ENCODE assay signal across 8 cellular contexts in genomic region chr15:71440479-71441071, GRCh38.
DNase-seq lines count a peak whose midpoint lies in the region; ATAC-seq and TF ChIP-seq lines count a peak whose summit lies in the region.

No MANE protein-coding gene starts in this region.

- H3K9me3 ChIP-seq in osteoblast (ENCODE audit: low read depth, low read length): no peaks in the 10 kb centered on the region

- ATAC-seq in HG02852 (IDR thresholded peaks at IDR 0.05; ENCODE audit: unreplicated experiment): no peak
- ATAC-seq in HG03571 (IDR thresholded peaks at IDR 0.05; ENCODE audit: unreplicated experiment): no peak

- no peaks in the 10 kb centered on the region for H3K27me3 ChIP-seq in osteoblast (ENCODE audit: insufficient read depth, low read length)

- no peak overlapping the region for H3K27ac ChIP-seq in osteoblast (ENCODE audit: low read depth, low read length)

- no peaks in the 10 kb centered on the region for H3K36me3 ChIP-seq in osteoblast (ENCODE audit: insufficient read depth, low read length)

- peaks cover 17% of the 10 kb centered on the region for H3K4me1 ChIP-seq in osteoblast (ENCODE audit: insufficient read depth, low read length)

- no peak overlapping the region for H2AFZ ChIP-seq in osteoblast (ENCODE audit: low read length)

- TF ChIP-seq CTCF in epithelial cell of esophagus (IDR thresholded peaks at IDR 0.05; ENCODE audit: insufficient read depth, low read depth, low read length, missing control alignments): peak; percentile 55
- peak; percentile 58 for TF ChIP-seq CTCF in osteoblast (IDR thresholded peaks at IDR 0.05; ENCODE audit: extremely low read depth, low read depth, low read length)

- H3K4me2 ChIP-seq in osteoblast (ENCODE audit: insufficient read depth, low read length): no peak overlapping the region

- no peaks in the 10 kb centered on the region for H3K79me2 ChIP-seq in osteoblast (ENCODE audit: insufficient read depth, low read length)

- H3K4me3 ChIP-seq in epithelial cell of esophagus (ENCODE audit: low read length) (no peak overlapping the region), osteoblast (ENCODE audit: insufficient read depth, low read length) (no peak overlapping the region)

- DNase-seq in COR-L47 (lab: John Stamatoyannopoulos, UW): peak; percentile 22
- DNase-seq in KG1 (lab: John Stamatoyannopoulos, UW): peak; percentile 17
- DNase-seq in OCI-M1 (lab: John Stamatoyannopoulos, UW): peak; percentile 68
- DNase-seq in epithelial cell of esophagus (ENCODE audit: low read depth): peak; percentile 74
- peak; percentile 59 for DNase-seq in osteoblast (ENCODE audit: insufficient read length, low spot score, missing footprints)
- DNase-seq in activated T-cell treated with anti-CD3 and anti-CD28 coated beads, Interleukin-2, amount 50 U/mL, for 48 hours: no peak

- no peaks in the 10 kb centered on the region for H4K20me1 ChIP-seq in osteoblast (ENCODE audit: insufficient read depth, low read length)

Comparison
In these comparisons a context has a peak if more than half of its experiments do, and no peak if none do; other contexts are left out.
1. DNase-seq: peak in COR-L47 (single experiment), KG1 (single experiment), OCI-M1 (single experiment), epithelial cell of esophagus (single experiment) and osteoblast (single experiment); none in activated T-cell treated with anti-CD3 and anti-CD28 coated beads, Interleukin-2, amount 50 U/mL, for 48 hours (0 of 2).